Comparison of ENCODE assay signal across 15 cellular contexts in genomic region chr19:54199401-54199800, GRCh38. TPM values are rescaled to one million over a fixed set of nuclear protein-coding genes. Genes with fewer than 3 reads are reported as not detected.
DNase-seq lines count a peak whose midpoint lies in the region; ATAC-seq and TF ChIP-seq lines count a peak whose summit lies in the region.
"Had no signal": no experiment of that assay in that cellular context is flagged by ENCODE, and none has a peak within 500 bp of the region (broad histone marks: within the 10 kb centered on the region; RNA-seq: fewer than 3 reads in every experiment).

No MANE protein-coding gene starts in this region.

- H3K9ac ChIP-seq in OCI-LY1 (ENCODE audit: low read length), result no peak overlapping the region; the same call in 1 of the 2 replicates

- no peaks in the 10 kb centered on the region; the same call in 1 of the 2 replicates for H4K20me1 ChIP-seq in OCI-LY1 (ENCODE audit: insufficient read depth, low read length)

- H3K79me2 ChIP-seq in OCI-LY1 (ENCODE audit: insufficient read depth, low read length), result peaks cover 30% of the 10 kb centered on the region

- TF ChIP-seq CTCF in OCI-LY1 (IDR thresholded peaks at IDR 0.05; ENCODE audit: low read length) (no peak), chondrocyte (IDR thresholded peaks at IDR 0.05) (no peak), progenitor cell of endocrine pancreas (IDR thresholded peaks at IDR 0.05; ENCODE audit: unreplicated experiment) (no peak), vagina (IDR thresholded peaks at IDR 0.05) (no peak)

- H3K27me3 ChIP-seq in OCI-LY1 (ENCODE audit: insufficient read depth, low read length) (no peaks in the 10 kb centered on the region), vagina (no peaks in the 10 kb centered on the region)
- H3K27me3 ChIP-seq: heart left ventricle had no signal

- peaks cover 38% of the 10 kb centered on the region for H3K4me1 Mint-ChIP-seq in activated CD4-positive, alpha-beta T cell treated with anti-CD3 and anti-CD28 coated beads, Interleukin-2, amount 10 ng/mL, durations not matched to agents 24 days and 14 days
- H3K4me1 Mint-ChIP-seq in chondrocyte (ENCODE audit: low read depth), result peaks cover 38% of the 10 kb centered on the region
- peaks cover 27% of the 10 kb centered on the region for H3K4me1 Mint-ChIP-seq in progenitor cell of endocrine pancreas (ENCODE audit: low read depth)

- intact Hi-C loops in activated CD4-positive, alpha-beta T cell treated with anti-CD3 and anti-CD28 coated beads, Interleukin-2, amount 10 ng/mL, durations not matched to agents 24 days and 14 days (cut with micrococcal nuclease), result no loop called here
- intact Hi-C loops in vagina (cut with DNase I), result no loop called here

- H3K36me3 Mint-ChIP-seq in activated CD4-positive, alpha-beta T cell treated with anti-CD3 and anti-CD28 coated beads, Interleukin-2, amount 10 ng/mL, durations not matched to agents 24 days and 14 days (ENCODE audit: low read depth), result peaks cover 45% of the 10 kb centered on the region
- H3K36me3 Mint-ChIP-seq in chondrocyte (ENCODE audit: low read depth), result peaks cover 21% of the 10 kb centered on the region
- H3K36me3 Mint-ChIP-seq in progenitor cell of endocrine pancreas (ENCODE audit: insufficient read depth), result peaks cover 19% of the 10 kb centered on the region

- peaks cover 38% of the 10 kb centered on the region for H3K36me3 ChIP-seq in OCI-LY1 (ENCODE audit: insufficient read depth, low read length)
- peaks cover 0 to 35% of the 10 kb centered on the region in 2 donors for H3K36me3 ChIP-seq in vagina

- H3K9me3 Mint-ChIP-seq in activated CD4-positive, alpha-beta T cell treated with anti-CD3 and anti-CD28 coated beads, Interleukin-2, amount 10 ng/mL, durations not matched to agents 24 days and 14 days, result no peaks in the 10 kb centered on the region
- H3K9me3 Mint-ChIP-seq in chondrocyte (ENCODE audit: low read depth) (no peaks in the 10 kb centered on the region), progenitor cell of endocrine pancreas (ENCODE audit: low read depth) (no peaks in the 10 kb centered on the region)

- H2AFZ ChIP-seq in OCI-LY1 (ENCODE audit: low read length), result no peak overlapping the region

- peak overlapping the region; percentile 31 for H3K27ac ChIP-seq in OCI-LY1 (ENCODE audit: low read depth, low read length, poor library complexity, severe bottlenecking)
- no peak overlapping the region for H3K27ac ChIP-seq in vagina

- no peaks in the 10 kb centered on the region for H3K9me2 ChIP-seq in OCI-LY1 (ENCODE audit: low read depth, low read length)

- DNase-seq in activated CD4-positive, alpha-beta T cell treated with anti-CD3 and anti-CD28 coated beads, Interleukin-2, amount 10 ng/mL, durations not matched to agents 24 days and 14 days, result no peak
- no peak for DNase-seq in activated CD4-positive, alpha-beta T cell treated with anti-CD3 and anti-CD28 coated beads for 4 hours
- DNase-seq in chondrocyte (ENCODE audit: low spot score) (no peak), progenitor cell of endocrine pancreas (ENCODE audit: low spot score, unreplicated experiment) (no peak), NOMO-1 treated with dmso at 0.1 percent for 144 hours (lab: John Stamatoyannopoulos, UW; ENCODE audit: unreplicated experiment) (no peak), vagina (ENCODE audit: extremely low spot score in 2 of 2) (no peak)
- DNase-seq: activated CD4-positive, alpha-beta T cell treated with anti-CD3 and anti-CD28 coated beads for 1 hour; EL; heart left ventricle; NCI-H446 treated with DMSO at 0.1 percent for 48 hours; SHP77 treated with DMSO at 0.1 percent for 48 hours; substantia nigra had no signal

- H3K27me3 Mint-ChIP-seq in activated CD4-positive, alpha-beta T cell treated with anti-CD3 and anti-CD28 coated beads, Interleukin-2, amount 10 ng/mL, durations not matched to agents 24 days and 14 days, result no peaks in the 10 kb centered on the region
- H3K27me3 Mint-ChIP-seq in chondrocyte (ENCODE audit: low read depth), result no peaks in the 10 kb centered on the region
- H3K27me3 Mint-ChIP-seq in progenitor cell of endocrine pancreas, result no peaks in the 10 kb centered on the region

- peak overlapping the region; percentile 78 for H3K27ac Mint-ChIP-seq in activated CD4-positive, alpha-beta T cell treated with anti-CD3 and anti-CD28 coated beads, Interleukin-2, amount 10 ng/mL, durations not matched to agents 24 days and 14 days
- H3K27ac Mint-ChIP-seq in chondrocyte (ENCODE audit: unreplicated experiment), result peak overlapping the region; percentile 100
- peak overlapping the region; percentile 90 for H3K27ac Mint-ChIP-seq in progenitor cell of endocrine pancreas

- H3K4me1 ChIP-seq in OCI-LY1 (ENCODE audit: insufficient read depth, low read length, severe bottlenecking) (peaks cover 47% of the 10 kb centered on the region), vagina (peaks cover 39% of the 10 kb centered on the region)

- no peaks in the 10 kb centered on the region for H3K9me3 ChIP-seq in OCI-LY1 (ENCODE audit: low read length)
- H3K9me3 ChIP-seq in vagina, result no peaks in the 10 kb centered on the region
- H3K9me3 ChIP-seq: heart left ventricle had no signal

- no peak for ATAC-seq in HG02852 (IDR thresholded peaks at IDR 0.05; ENCODE audit: unreplicated experiment)

- H3K4me2 ChIP-seq in OCI-LY1 (ENCODE audit: low read length), result peak overlapping the region; percentile 79; the same call in 1 of the 2 replicates

- TF ChIP-seq POLR2A in vagina (IDR thresholded peaks at IDR 0.05), result no peak

- H3F3A ChIP-seq in OCI-LY1 (ENCODE audit: insufficient read depth, low read length), result peaks cover under 1% of the 10 kb centered on the region; the same call in 1 of the 2 replicates

- H3K4me3 ChIP-seq in OCI-LY1 (ENCODE audit: low read depth, low read length, poor library complexity, severe bottlenecking) (no peak overlapping the region), vagina (no peak overlapping the region)

- peak overlapping the region; percentile 80 for H3K4me3 Mint-ChIP-seq in activated CD4-positive, alpha-beta T cell treated with anti-CD3 and anti-CD28 coated beads, Interleukin-2, amount 10 ng/mL, durations not matched to agents 24 days and 14 days
- H3K4me3 Mint-ChIP-seq in chondrocyte (ENCODE audit: unreplicated experiment) (peak overlapping the region; percentile 49), progenitor cell of endocrine pancreas (ENCODE audit: low read depth) (peak overlapping the region; percentile 58)

RNA-seq across cellular contexts. Expression of gene RPS9, which starts 1.3 kb away (rescaled TPM):
- total RNA-seq in activated CD4-positive, alpha-beta T cell treated with anti-CD3 and anti-CD28 coated beads, Interleukin-2, amount 10 ng/mL, durations not matched to agents 24 days and 14 days, result 1,530 and 1,555 TPM in 2 replicates
- total RNA-seq in chondrocyte (689 to 819 TPM (median 699 TPM) in 3 replicates), progenitor cell of endocrine pancreas (1,160 and 1,179 TPM in 2 replicates), vagina (1,892 TPM)

RNA-seq across cellular contexts. Expression of gene TSEN34, which starts 8.3 kb away (rescaled TPM):
- total RNA-seq in activated CD4-positive, alpha-beta T cell treated with anti-CD3 and anti-CD28 coated beads, Interleukin-2, amount 10 ng/mL, durations not matched to agents 24 days and 14 days, result 17.9 and 18.4 TPM in 2 replicates
- total RNA-seq in chondrocyte, result 39.6 to 46.2 TPM (median 40.5 TPM) in 3 replicates
- 38.6 and 39.7 TPM in 2 replicates for total RNA-seq in progenitor cell of endocrine pancreas
- total RNA-seq in vagina, result 52.3 TPM

RNA-seq across cellular contexts. Expression of gene MBOAT7, which starts 10.0 kb away (rescaled TPM):
- total RNA-seq in activated CD4-positive, alpha-beta T cell treated with anti-CD3 and anti-CD28 coated beads, Interleukin-2, amount 10 ng/mL, durations not matched to agents 24 days and 14 days, result 289 and 291 TPM in 2 replicates
- 71.4 to 83.8 TPM (median 76.6 TPM) in 3 replicates for total RNA-seq in chondrocyte
- total RNA-seq in progenitor cell of endocrine pancreas, result 91.5 and 99.1 TPM in 2 replicates
- 76.6 TPM for total RNA-seq in vagina

RNA-seq across cellular contexts. Expression of gene LILRB3, which starts 23.4 kb away (rescaled TPM):
- 0.26 TPM in 1 of 2 replicates, not detected in the other for total RNA-seq in activated CD4-positive, alpha-beta T cell treated with anti-CD3 and anti-CD28 coated beads, Interleukin-2, amount 10 ng/mL, durations not matched to agents 24 days and 14 days
- total RNA-seq in chondrocyte (not detected in 3 replicates), progenitor cell of endocrine pancreas (0.50 TPM in 1 of 2 replicates, not detected in the other), vagina (20.4 TPM)
- total RNA-seq: pulmonary artery endothelial cell had no signal

RNA-seq across cellular contexts. Expression of gene TMC4, which starts 26.4 kb away (rescaled TPM):
- total RNA-seq in activated CD4-positive, alpha-beta T cell treated with anti-CD3 and anti-CD28 coated beads, Interleukin-2, amount 10 ng/mL, durations not matched to agents 24 days and 14 days, result 0.54 and 1.1 TPM in 2 replicates
- total RNA-seq in chondrocyte (0.73 to 3.7 TPM (median 3.2 TPM) in 3 replicates), progenitor cell of endocrine pancreas (119 and 125 TPM in 2 replicates), vagina (22.3 TPM)
